Comparison of ENCODE assay signal across 6 cellular contexts in genomic region chr6:30741789-30742315, GRCh38. TPM values are rescaled to one million over a fixed set of nuclear protein-coding genes. Genes with fewer than 3 reads are reported as not detected.
DNase-seq lines count a peak whose midpoint lies in the region; ATAC-seq and TF ChIP-seq lines count a peak whose summit lies in the region.

No MANE protein-coding gene starts in this region.

- intact Hi-C loops in Right ventricle myocardium superior (cut with DNase I) (loop anchor here (5.0 to 10.0 kb wide), 3 partner anchors 80 to 343 kb away; partner anchors contain the start of gene DDR1), thyroid gland (cut with DNase I) (loop anchor here (10.0 kb wide), 3 partner anchors 83 to 343 kb away; partner anchors contain the start of gene DDR1)

- no peaks in the 10 kb centered on the region; the same call in 1 of the 2 replicates for H3K27me3 ChIP-seq in OCI-LY1 (ENCODE audit: insufficient read depth, low read length)
- H3K27me3 ChIP-seq in thyroid gland, result no peaks in the 10 kb centered on the region

- POLR2A ChIA-PET in AG04449 (lab: Yijun Ruan, JAX), result interaction anchor here (0.5 to 4.6 kb wide), 23 partner anchors 10 to 143 kb away, joined by 3 to 94 read pairs (median 5); partner anchors contain the start of genes DDR1 and NRM

- DNase-seq in AG04449 (ENCODE audit: low read depth, low spot score) (no peak), Right ventricle myocardium superior (no peak), thyroid gland (no peak), superior temporal gyrus (ENCODE audit: extremely low spot score) (no peak), SIG-M5 (lab: John Stamatoyannopoulos, UW) (no peak)

- no peaks in the 10 kb centered on the region for H3F3A ChIP-seq in OCI-LY1 (ENCODE audit: insufficient read depth, low read length)

- H3K4me3 ChIP-seq in AG04449 (ENCODE audit: low read depth, low read length), result peak overlapping the region; percentile 99
- H3K4me3 ChIP-seq in OCI-LY1 (ENCODE audit: low read depth, low read length, poor library complexity, severe bottlenecking), result peak overlapping the region; percentile 86
- peak overlapping the region; percentile 30 to 72 (median 56) for H3K4me3 ChIP-seq in thyroid gland (replicated peaks in 1 of 3)

- 12% methylated on average over 13 of the region's 13 CpGs for WGBS in thyroid gland, 2 donors

- H3K9me2 ChIP-seq in OCI-LY1 (ENCODE audit: low read depth, low read length), result no peaks in the 10 kb centered on the region

- TF ChIP-seq CTCF in AG04449 (IDR thresholded peaks at IDR 0.05; ENCODE audit: insufficient read depth, low read length, missing control alignments) (no peak), OCI-LY1 (IDR thresholded peaks at IDR 0.05; ENCODE audit: low read length) (no peak), thyroid gland (IDR thresholded peaks at IDR 0.05) (no peak)

- H3K9me3 ChIP-seq in OCI-LY1 (ENCODE audit: low read length) (no peaks in the 10 kb centered on the region), thyroid gland (no peaks in the 10 kb centered on the region)

- no peaks in the 10 kb centered on the region for H4K20me1 ChIP-seq in OCI-LY1 (ENCODE audit: insufficient read depth, low read length)

- no peaks in the 10 kb centered on the region for H3K79me2 ChIP-seq in OCI-LY1 (ENCODE audit: insufficient read depth, low read length)

- H3K36me3 ChIP-seq in OCI-LY1 (ENCODE audit: insufficient read depth, low read length), result peaks cover 35% of the 10 kb centered on the region
- peaks cover 29 to 36% of the 10 kb centered on the region in 2 donors for H3K36me3 ChIP-seq in thyroid gland

- TF ChIP-seq POLR2A in thyroid gland (IDR thresholded peaks at IDR 0.05), result no peak

- peak overlapping the region; percentile 73 for H3K4me2 ChIP-seq in OCI-LY1 (ENCODE audit: low read length)

- peak overlapping the region; percentile 84 for H3K9ac ChIP-seq in OCI-LY1 (ENCODE audit: low read length)

- peak; percentile 23 for ATAC-seq in Right ventricle myocardium superior (ENCODE audit: poor library complexity)

- H3K27ac ChIP-seq in OCI-LY1 (ENCODE audit: low read depth, low read length, poor library complexity, severe bottlenecking) (peak overlapping the region; percentile 15), thyroid gland (peak overlapping the region; percentile 70 to 95 (median 93))

- CTCF ChIA-PET in AG04449 (lab: Yijun Ruan, JAX), result interaction anchor here (0.7 to 9.1 kb wide), 10 partner anchors 10 to 135 kb away, joined by 3 to 71 read pairs (median 4); partner anchors contain the start of gene DHX16

- H2AFZ ChIP-seq in OCI-LY1 (ENCODE audit: low read length), result no peak overlapping the region

- H3K4me1 ChIP-seq in OCI-LY1 (ENCODE audit: insufficient read depth, low read length, severe bottlenecking) (peaks cover 32% of the 10 kb centered on the region), thyroid gland (peaks cover 13 to 30% of the 10 kb centered on the region in 2 donors)

RNA-seq across cellular contexts. Expression of gene FLOT1, which starts 0.6 kb away (rescaled TPM):
- total RNA-seq in Right ventricle myocardium superior (207 TPM), thyroid gland (100 to 1,000 TPM; 134 to 160 (median 144) TPM)

RNA-seq across cellular contexts. Expression of gene IER3, which starts 2.5 kb away (rescaled TPM):
- total RNA-seq in Right ventricle myocardium superior, result 11.4 TPM
- 10 to 100 TPM in 2 of 4 donors, 1 to 10 TPM in 2; 9.3 to 19.1 (median 13.6) TPM for total RNA-seq in thyroid gland

RNA-seq across cellular contexts. Expression of gene TUBB, which starts 21.7 kb away (rescaled TPM):
- total RNA-seq in Right ventricle myocardium superior, result 179 TPM
- 100 to 1,000 TPM; 162 to 441 (median 269) TPM for total RNA-seq in thyroid gland

RNA-seq across cellular contexts. Expression of gene MDC1, which starts 24.8 kb away (rescaled TPM):
- 16.4 TPM for total RNA-seq in Right ventricle myocardium superior
- 10 to 100 TPM; 15.3 to 27.2 (median 20.2) TPM for total RNA-seq in thyroid gland

RNA-seq across cellular contexts. Expression of gene NRM, which starts 51.1 kb away (rescaled TPM):
- 3.2 TPM for total RNA-seq in Right ventricle myocardium superior
- 1 to 10 TPM; 3.5 to 8.3 (median 5.7) TPM for total RNA-seq in thyroid gland
